In genomic region chr12:53071591-53072551, GRCh38 we compare ENCODE assay signal across 1 cellular context.
A peak's percentile ranks its signal among the peaks of the same experiment; 100 is the strongest.
TF ChIP-seq lines count a peak whose summit lies in the region.

No MANE protein-coding gene starts in this region.

TF ChIP-seq in HepG2, 621 proteins besides CTCF, POLR2A, EP300 and RAD21:
- no peak for TF ChIP-seq ATRX (CRISPR knock-in tag; IDR thresholded peaks at IDR 0.05; ENCODE audit: borderline replicate concordance)
- no peak for TF ChIP-seq ZNF17 (CRISPR knock-in tag; IDR thresholded peaks at IDR 0.05)
- 0 out of 2 replicates have a peak, but pooled peaks have one; percentile 13 for TF ChIP-seq STAG1 (CRISPR knock-in tag; IDR thresholded peaks at IDR 0.05)
